18 cellular contexts compared by ENCODE assay signal in the genomic region with DNA sequence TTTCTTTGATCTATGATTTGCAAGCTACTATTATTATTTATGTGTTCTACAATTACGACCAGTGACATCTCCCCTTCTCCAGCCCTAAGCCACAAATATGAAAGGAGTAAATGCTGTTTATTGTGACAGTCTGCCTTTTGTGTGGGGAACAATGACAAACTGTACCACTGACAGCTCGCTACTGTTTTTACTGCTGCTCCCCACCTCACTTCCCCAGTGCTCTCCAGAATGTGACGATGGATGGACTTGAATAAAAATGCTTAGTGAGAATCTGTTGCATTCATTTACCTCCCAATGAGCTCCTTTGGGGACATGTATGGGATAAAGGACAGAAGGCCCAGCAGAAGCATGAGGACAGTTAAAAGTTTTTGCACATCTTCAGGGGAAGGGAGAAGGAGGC.
"Had no signal": no experiment of that assay in that cellular context is flagged by ENCODE, and none has a peak within 500 bp of the region (broad histone marks: within the 10 kb centered on the region; RNA-seq: fewer than 3 reads in every experiment).

No MANE protein-coding gene starts in this region.

- H3K9me3 Mint-ChIP-seq: dendritic cell treated with granulocyte-macrophage colony-stimulating factor and Interleukin-4, amounts not matched to agents 40 ng/mL and 50 ng/mL, for 4 days; neural crest cell had no signal

- H3K27ac ChIP-seq: heart left ventricle, ovary, tibial artery had no signal

- H3K27me3 Mint-ChIP-seq: dendritic cell treated with granulocyte-macrophage colony-stimulating factor and Interleukin-4, amounts not matched to agents 40 ng/mL and 50 ng/mL, for 4 days; stimulated activated memory B cell treated with anti-CD40 and anti-IgM and Interleukin-4, amounts not matched to agents 10 μg/mL and 1 μg/mL and 100 μg/mL, for 72 hours had no signal

- H3K4me1 Mint-ChIP-seq: immature natural killer cell; stimulated activated memory B cell treated with anti-CD40 and anti-IgM and Interleukin-4, amounts not matched to agents 10 μg/mL and 1 μg/mL and 100 μg/mL, for 72 hours had no signal

- H3K27ac Mint-ChIP-seq: dendritic cell treated with granulocyte-macrophage colony-stimulating factor and Interleukin-4, amounts not matched to agents 40 ng/mL and 50 ng/mL, for 4 days; immature natural killer cell; mesothelial cell of epicardium; stimulated activated memory B cell treated with anti-CD40 and anti-IgM and Interleukin-4, amounts not matched to agents 10 μg/mL and 1 μg/mL and 100 μg/mL, for 72 hours had no signal

- ATAC-seq: heart left ventricle; stimulated activated memory B cell treated with anti-CD40 and anti-IgM and Interleukin-4, amounts not matched to agents 10 μg/mL and 1 μg/mL and 100 μg/mL, for 72 hours had no signal

- H3K36me3 ChIP-seq: heart left ventricle, ovary, tibial artery had no signal

- FAIRE-seq: urothelium cell line had no signal

- H3K27me3 ChIP-seq: heart left ventricle, ovary, tibial artery had no signal

- H3K36me3 Mint-ChIP-seq: stimulated activated memory B cell treated with anti-CD40 and anti-IgM and Interleukin-4, amounts not matched to agents 10 μg/mL and 1 μg/mL and 100 μg/mL, for 72 hours had no signal

- H3K4me3 ChIP-seq: heart left ventricle, ovary, tibial artery had no signal

- H3K4me3 Mint-ChIP-seq: dendritic cell treated with granulocyte-macrophage colony-stimulating factor and Interleukin-4, amounts not matched to agents 40 ng/mL and 50 ng/mL, for 4 days; immature natural killer cell; mesothelial cell of epicardium; neural crest cell; stimulated activated memory B cell treated with anti-CD40 and anti-IgM and Interleukin-4, amounts not matched to agents 10 μg/mL and 1 μg/mL and 100 μg/mL, for 72 hours had no signal

- H3K4me1 ChIP-seq: heart left ventricle, tibial artery had no signal

- H3K9me3 ChIP-seq: heart left ventricle, ovary, tibial artery had no signal

- DNase-seq: activated CD4-positive, alpha-beta T cell treated with anti-CD3 and anti-CD28 coated beads, Interleukin-2, amount 50 U/mL, for 4 hours; activated CD4-positive, CD25-positive, alpha-beta regulatory T cell treated with anti-CD3 and anti-CD28 coated beads, Interleukin-2, amount 50 U/mL, for 72 hours; activated naive CD4-positive, alpha-beta T cell treated with Interleukin-2 at 50 U/mL for 16 hours; activated T-cell treated with anti-CD3 and anti-CD28 coated beads for 4 hours; cerebellar nuclear complex; effector memory CD4-positive, alpha-beta T cell; foreskin melanocyte; heart left ventricle; immature natural killer cell; ovary; stimulated activated CD4-positive, alpha-beta T cell treated with anti-CD3 and anti-CD28 coated beads, Interleukin-2, amount 100 ng/mL, for 48 hours; T-helper 9 cell; tibial artery had no signal
